30 cellular contexts compared by ENCODE assay signal in the genomic region with DNA sequence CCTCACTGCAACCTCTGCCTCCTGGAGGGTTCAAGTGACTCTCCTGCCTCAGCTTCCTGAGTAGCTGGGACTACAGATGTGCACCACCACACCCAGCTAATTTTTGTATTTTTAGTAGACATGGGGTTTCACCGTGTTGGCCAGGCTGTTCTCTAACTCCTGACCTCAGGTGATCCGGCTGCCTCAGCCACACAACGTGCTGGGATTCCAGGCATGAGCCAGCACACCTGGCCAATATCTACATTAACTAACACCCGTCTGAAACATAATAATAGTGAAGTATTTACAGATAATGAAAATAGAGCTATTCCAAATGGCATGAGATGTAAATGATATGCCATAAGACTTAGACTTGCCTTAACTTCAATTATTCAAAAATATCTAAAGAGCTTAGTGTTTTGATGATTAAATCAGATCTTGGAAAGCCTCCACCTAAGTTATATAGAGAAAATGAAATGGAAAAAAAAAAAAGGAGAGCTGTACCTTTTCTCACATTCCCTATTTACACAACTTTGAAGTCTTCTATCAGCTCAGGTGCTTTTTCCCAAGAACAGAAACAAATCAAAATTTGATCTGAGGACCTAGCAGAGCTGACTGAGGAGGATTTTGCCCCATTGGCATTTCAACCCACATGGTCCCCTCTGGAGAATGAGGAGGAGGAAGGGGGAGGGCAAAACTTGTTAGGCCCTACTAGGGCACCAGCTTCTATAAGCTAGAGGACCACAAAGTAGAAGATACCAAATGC.
"Had no signal": no experiment of that assay in that cellular context is flagged by ENCODE, and none has a peak within 500 bp of the region (broad histone marks: within the 10 kb centered on the region; RNA-seq: fewer than 3 reads in every experiment).

No MANE protein-coding gene starts in this region.

- H3K27ac ChIP-seq: adrenal gland, cardiac muscle cell, VCaP had no signal

- H3K4me1 ChIP-seq: adrenal gland had no signal

- DNase-seq: activated B cell treated with CpG ODN at 0.5 μM for 24 hours; activated CD4-positive, alpha-beta memory T cell treated with anti-CD3 and anti-CD28 coated beads for 36 hours; activated CD4-positive, alpha-beta T cell treated with anti-CD3 and anti-CD28 coated beads for 4 hours; activated CD4-positive, alpha-beta T cell treated with anti-CD3 and anti-CD28 coated beads, Interleukin-2, amount 10 ng/mL, durations not matched to agents 24 days and 14 days; activated CD4-positive, alpha-beta T cell treated with anti-CD3 and anti-CD28 coated beads, Interleukin-2, amount 50 U/mL, for 1 hour; activated CD4-positive, alpha-beta T cell treated with anti-CD3 and anti-CD28 coated beads, Interleukin-2, amount 50 U/mL, for 4 hours; activated CD4-positive, CD25-positive, alpha-beta regulatory T cell treated with anti-CD3 and anti-CD28 coated beads, Interleukin-2, amount 50 U/mL, for 72 hours; activated CD8-positive, alpha-beta memory T cell treated with anti-CD3 and anti-CD28 coated beads, Interleukin-2, amount 50 U/mL, for 4 hours; activated CD8-positive, alpha-beta T cell treated with anti-CD3 and anti-CD28 coated beads for 36 hours; activated effector memory CD4-positive, alpha-beta T cell treated with anti-CD3 and anti-CD28 coated beads, Interleukin-2, amount 50 U/mL, for 16 hours; activated gamma-delta T cell treated with Interleukin-2 at 50 U/mL for 16 hours; activated naive CD4-positive, alpha-beta T cell; activated naive CD4-positive, alpha-beta T cell treated with anti-CD3 and anti-CD28 coated beads for 36 hours; activated naive CD4-positive, alpha-beta T cell treated with anti-CD3 and anti-CD28 coated beads, Interleukin-2, amount 50 U/mL, for 16 hours; activated naive CD8-positive, alpha-beta T cell treated with anti-CD3 and anti-CD28 coated beads for 36 hours; activated T-cell treated with anti-CD3 and anti-CD28 coated beads for 4 hours; activated T-cell treated with anti-CD3 and anti-CD28 coated beads, Interleukin-2, amount 50 U/mL, for 1 hour; activated T-cell treated with anti-CD3 and anti-CD28 coated beads, Interleukin-2, amount 50 U/mL, for 4 hours; activated T-cell treated with anti-CD3 and anti-CD28 coated beads, Interleukin-2, amount 50 U/mL, for 72 hours; adrenal gland; amniotic stem cell; aorta; caudate nucleus; cerebellar nuclear complex; T-helper 17 cell; T-helper 9 cell had no signal

- H3K27me3 ChIP-seq: adrenal gland, cardiac muscle cell had no signal

- H3K4me3 ChIP-seq: adrenal gland, cardiac muscle cell had no signal

- H3K36me3 ChIP-seq: adrenal gland had no signal

- ATAC-seq: activated CD8-positive, alpha-beta T cell treated with anti-CD3 and anti-CD28 coated beads for 36 hours; activated naive CD4-positive, alpha-beta T cell treated with anti-CD3 and anti-CD28 coated beads, Interleukin-2, amount 50 U/mL, for 72 hours; activated T-cell treated with anti-CD3 and anti-CD28 coated beads, Interleukin-2, amount 50 U/mL, for 4 hours; activated T-cell treated with anti-CD3 and anti-CD28 coated beads, Interleukin-2, amount 50 U/mL, for 72 hours; activated T-helper 17 cell treated with anti-CD3 and anti-CD28 coated beads, Interleukin-2, amount 50 U/mL, for 72 hours; T-helper 17 cell had no signal

- H3K9me3 ChIP-seq: adrenal gland had no signal
